In genomic region chr7:55597944-55598499, GRCh38 we compare ENCODE assay signal across 8 cellular contexts. TPM values are rescaled to one million over a fixed set of nuclear protein-coding genes. Genes with fewer than 3 reads are reported as not detected.
DNase-seq lines count a peak whose midpoint lies in the region; ATAC-seq and TF ChIP-seq lines count a peak whose summit lies in the region.
"Not testable (repeated sequence)": the region's sequence is repeated elsewhere in the genome, so short reads cannot be mapped to it uniquely, and the experiment has no call there.

No MANE protein-coding gene starts in this region.

- ATAC-seq in GM21576 (IDR thresholded peaks at IDR 0.05; ENCODE audit: unreplicated experiment) = peak; percentile 61
- ATAC-seq in HG03439 (IDR thresholded peaks at IDR 0.05; ENCODE audit: unreplicated experiment) = peak; percentile 59
- not testable (repeated sequence) for ATAC-seq in activated naive CD8-positive, alpha-beta T cell treated with anti-CD3 and anti-CD28 coated beads, Interleukin-2, amount 10 ng/mL, durations not matched to agents 7 days and 5 days (ENCODE audit: low read depth)
- ATAC-seq in mucosa of descending colon = peak; percentile 56

- peak overlapping the region; percentile 39 for H3K27ac Mint-ChIP-seq in activated naive CD8-positive, alpha-beta T cell treated with anti-CD3 and anti-CD28 coated beads, Interleukin-2, amount 10 ng/mL, durations not matched to agents 7 days and 5 days

- H3K9me3 Mint-ChIP-seq in activated naive CD8-positive, alpha-beta T cell treated with anti-CD3 and anti-CD28 coated beads, Interleukin-2, amount 10 ng/mL, durations not matched to agents 7 days and 5 days = not testable (repeated sequence)

- not testable (repeated sequence) for H3K36me3 Mint-ChIP-seq in activated naive CD8-positive, alpha-beta T cell treated with anti-CD3 and anti-CD28 coated beads, Interleukin-2, amount 10 ng/mL, durations not matched to agents 7 days and 5 days

- H3K36me3 ChIP-seq in OCI-LY1 (ENCODE audit: insufficient read depth, low read length); mucosa of descending colon (ENCODE audit: low read depth); uterus: not testable (repeated sequence)

- H3K4me3 Mint-ChIP-seq in activated naive CD8-positive, alpha-beta T cell treated with anti-CD3 and anti-CD28 coated beads, Interleukin-2, amount 10 ng/mL, durations not matched to agents 7 days and 5 days = not testable (repeated sequence)

- not testable (repeated sequence) for H3K4me2 ChIP-seq in OCI-LY1 (ENCODE audit: low read length)

- not testable (repeated sequence) for H3K4me1 Mint-ChIP-seq in activated naive CD8-positive, alpha-beta T cell treated with anti-CD3 and anti-CD28 coated beads, Interleukin-2, amount 10 ng/mL, durations not matched to agents 7 days and 5 days

- not testable (repeated sequence) for H4K20me1 ChIP-seq in OCI-LY1 (ENCODE audit: insufficient read depth, low read length)

- not testable (repeated sequence) for H3K9me2 ChIP-seq in OCI-LY1 (ENCODE audit: low read depth, low read length)

- POLR2A ChIA-PET in activated naive CD8-positive, alpha-beta T cell treated with anti-CD3 and anti-CD28 coated beads, Interleukin-2, amount 10 ng/mL, durations not matched to agents 7 days and 5 days (lab: Charles Lee) = not testable (repeated sequence)

- peak; percentile 23 for DNase-seq in GM03348 (ENCODE audit: low spot score)
- DNase-seq in activated naive CD8-positive, alpha-beta T cell treated with anti-CD3 and anti-CD28 coated beads, Interleukin-2, amount 10 ng/mL, durations not matched to agents 7 days and 5 days; mucosa of descending colon; uterus: not testable (repeated sequence)
- peak; percentile 28 for DNase-seq in fibroblast of mammary gland (ENCODE audit: low read depth)

- not testable (repeated sequence) for H3K9me3 ChIP-seq in OCI-LY1 (ENCODE audit: low read length); mucosa of descending colon; uterus

- not testable (repeated sequence) for H2AFZ ChIP-seq in OCI-LY1 (ENCODE audit: low read length)

- not testable (repeated sequence) for H3K79me2 ChIP-seq in OCI-LY1 (ENCODE audit: insufficient read depth, low read length)

- peak; percentile 63 for TF ChIP-seq CTCF in OCI-LY1 (IDR thresholded peaks at IDR 0.05; ENCODE audit: low read length)
- TF ChIP-seq CTCF in fibroblast of mammary gland (conservative IDR thresholded peaks at IDR 0.05; ENCODE audit: control insufficient read depth, insufficient read depth, low read depth, low read length) = peak; percentile 41
- TF ChIP-seq CTCF in mucosa of descending colon (IDR thresholded peaks at IDR 0.05) = peak; percentile 11
- TF ChIP-seq CTCF in uterus (IDR thresholded peaks at IDR 0.05) = peak; percentile 16 to 57 (median 42)

- not testable (repeated sequence) for H3K4me3 ChIP-seq in OCI-LY1 (ENCODE audit: low read depth, low read length, poor library complexity, severe bottlenecking); fibroblast of mammary gland (ENCODE audit: control insufficient read depth, low read depth, low read length); mucosa of descending colon; uterus

- H3K27me3 ChIP-seq in OCI-LY1 (ENCODE audit: insufficient read depth, low read length); uterus: not testable (repeated sequence)

- not testable (repeated sequence) for H3K27me3 Mint-ChIP-seq in activated naive CD8-positive, alpha-beta T cell treated with anti-CD3 and anti-CD28 coated beads, Interleukin-2, amount 10 ng/mL, durations not matched to agents 7 days and 5 days

- TF ChIP-seq POLR2A in uterus (IDR thresholded peaks at IDR 0.05) = not testable (repeated sequence)

- H3K4me1 ChIP-seq in OCI-LY1 (ENCODE audit: insufficient read depth, low read length, severe bottlenecking) = peaks cover 10% of the 10 kb centered on the region
- H3K4me1 ChIP-seq in mucosa of descending colon (ENCODE audit: low read depth); uterus: not testable (repeated sequence)

- not testable (repeated sequence) for H3F3A ChIP-seq in OCI-LY1 (ENCODE audit: insufficient read depth, low read length)

- not testable (repeated sequence) for H3K27ac ChIP-seq in OCI-LY1 (ENCODE audit: low read depth, low read length, poor library complexity, severe bottlenecking); uterus

- not testable (repeated sequence) for H3K9ac ChIP-seq in OCI-LY1 (ENCODE audit: low read length)

- intact Hi-C loops in mucosa of descending colon (cut with DNase I, micrococcal nuclease); uterus (cut with DNase I; ENCODE audit: low total_unique reads): not testable (repeated sequence)

RNA-seq across cellular contexts. Expression of gene VOPP1, which starts 25.7 kb away (rescaled TPM):
- total RNA-seq in activated naive CD8-positive, alpha-beta T cell treated with anti-CD3 and anti-CD28 coated beads, Interleukin-2, amount 10 ng/mL, durations not matched to agents 7 days and 5 days = 10 to 100 TPM; 50.0 to 50.1 TPM
- total RNA-seq in mucosa of descending colon = 10 to 100 TPM; 57.8 to 83.5 (median 75.2) TPM
- total RNA-seq in uterus = 10 to 100 TPM; 22.1 to 58.9 (median 39.8) TPM

Comparison
In these comparisons a context has a peak if more than half of its experiments do, and no peak if none do; other contexts are left out.
1. CTCF ChIP-seq: peak in every context shown above with its lines; median percentile 63 in OCI-LY1; 42 in uterus; 41 in fibroblast of mammary gland; 11 in mucosa of descending colon.